ENCODE assay signal across 8 cellular contexts in the genomic region with DNA sequence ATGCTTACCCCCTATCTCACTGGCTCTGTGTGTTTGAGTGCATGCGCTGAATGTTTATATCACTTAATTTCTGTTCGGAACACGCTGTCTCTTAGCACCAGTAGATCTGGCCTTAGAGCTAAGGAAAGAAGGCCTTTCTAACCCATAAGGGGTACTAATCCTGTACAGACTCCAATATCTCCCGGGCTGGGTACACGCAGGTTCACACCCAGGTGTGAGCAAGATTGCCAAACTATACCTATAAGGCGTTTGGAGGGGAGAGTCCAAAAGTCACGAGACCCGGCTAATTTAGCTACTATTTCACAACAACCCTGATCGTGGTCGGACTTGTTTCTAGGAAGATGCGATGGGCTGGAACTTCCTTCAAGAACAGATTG. TPM values are rescaled to one million over a fixed set of nuclear protein-coding genes. Genes with fewer than 3 reads are reported as not detected.
DNase-seq lines count a peak whose midpoint lies in the region; ATAC-seq and TF ChIP-seq lines count a peak whose summit lies in the region.

No MANE protein-coding gene starts in this region.

- H3K36me3 ChIP-seq in DOHH2 (ENCODE audit: control insufficient read depth, low read length) (peaks cover 29% of the 10 kb centered on the region), left lung (no peaks in the 10 kb centered on the region), transverse colon (no peaks in the 10 kb centered on the region)

- 0 out of 2 replicates have a peak, but pooled peaks cover 3% of the 10 kb centered on the region for H4K20me1 ChIP-seq in DOHH2 (ENCODE audit: control insufficient read depth, insufficient read depth, low read depth, low read length)

- no peaks in the 10 kb centered on the region for H3K27me3 ChIP-seq in DOHH2 (ENCODE audit: control insufficient read depth, low read length)
- peaks cover 0 to 6% of the 10 kb centered on the region in 2 donors for H3K27me3 ChIP-seq in left lung
- no peaks in the 10 kb centered on the region for H3K27me3 ChIP-seq in transverse colon

- H3K79me2 ChIP-seq in DOHH2 (ENCODE audit: control insufficient read depth, low read length): peaks cover 47% of the 10 kb centered on the region

- no peak for DNase-seq in left lung
- DNase-seq in transverse colon: no peak
- DNase-seq in EL: no peak
- DNase-seq in NCI-H1417 treated with DMSO at 0.1 percent for 48 hours (lab: John Stamatoyannopoulos, UW): no peak

- in situ Hi-C loops in transverse colon (cut with MboI; ENCODE audit: low pct_ligation_motif_present in 1 of 4, low pct_unique_long_range_greater_than_20kb in 1 of 4, low sequenced_read_pairs in 3 of 4): loop anchor here in 1 of 4 donors (25.0 kb wide), 1 partner anchor 359 kb away; no protein-coding TSS in a partner anchor

- peak overlapping the region; percentile 94 for H3K4me3 Mint-ChIP-seq in activated naive CD8-positive, alpha-beta T cell

- 24% methylated on average over 9 to 11 of the region's 11 CpGs for WGBS in transverse colon (ENCODE audit: low coverage in 1 of 2), 2 donors

- intact Hi-C loops in left lung (cut with DNase I) (no loop called here), transverse colon (cut with DNase I; ENCODE audit: low total_unique reads) (no loop called here)

- TF ChIP-seq POLR2A in transverse colon (IDR thresholded peaks at IDR 0.05): no peak

- H3K27ac ChIP-seq in DOHH2 (ENCODE audit: low read depth, low read length): peak overlapping the region; percentile 75
- peak overlapping the region; percentile 90 to 99 for H3K27ac ChIP-seq in left lung
- H3K27ac ChIP-seq in transverse colon: peak overlapping the region; percentile 90 to 97 (median 96)

- TF ChIP-seq CTCF in DOHH2 (IDR thresholded peaks at IDR 0.05; ENCODE audit: low read depth, low read length, poor library complexity, severe bottlenecking) (no peak), left lung (IDR thresholded peaks at IDR 0.05) (no peak), transverse colon (IDR thresholded peaks at IDR 0.05) (no peak)

- peaks cover 6% of the 10 kb centered on the region for H3K36me3 Mint-ChIP-seq in activated naive CD8-positive, alpha-beta T cell

- no peak for TF ChIP-seq EP300 in transverse colon (IDR thresholded peaks at IDR 0.05; ENCODE audit: low read depth)

- H3K4me1 ChIP-seq in DOHH2 (ENCODE audit: control insufficient read depth, low read length) (peaks cover 37% of the 10 kb centered on the region), left lung (peaks cover 7 to 28% of the 10 kb centered on the region in 2 donors), transverse colon (peaks cover 4 to 42% (median 35%) of the 10 kb centered on the region in 4 donors)

- H3F3A ChIP-seq in DOHH2 (ENCODE audit: control insufficient read depth, insufficient read depth): no peaks in the 10 kb centered on the region

- no peaks in the 10 kb centered on the region for H3K9me3 Mint-ChIP-seq in activated naive CD8-positive, alpha-beta T cell (ENCODE audit: low read depth)

- no peaks in the 10 kb centered on the region for H3K27me3 Mint-ChIP-seq in activated naive CD8-positive, alpha-beta T cell

- peak overlapping the region; percentile 95 for H3K27ac Mint-ChIP-seq in activated naive CD8-positive, alpha-beta T cell

- peak overlapping the region; percentile 85 for H3K4me2 ChIP-seq in DOHH2 (ENCODE audit: low read length)

- H3K4me1 Mint-ChIP-seq in activated naive CD8-positive, alpha-beta T cell (ENCODE audit: low read depth): peaks cover 26% of the 10 kb centered on the region

- H3K4me3 ChIP-seq in DOHH2 (ENCODE audit: low read length) (peak overlapping the region; percentile 90), left lung (peak overlapping the region; percentile 85 to 94), transverse colon (peak overlapping the region; percentile 86 to 97 (median 94))

- H3K9me3 ChIP-seq in DOHH2 (ENCODE audit: control insufficient read depth, insufficient read depth, low read length) (no peaks in the 10 kb centered on the region), left lung (no peaks in the 10 kb centered on the region), transverse colon (no peaks in the 10 kb centered on the region)

- peak; percentile 4 for ATAC-seq in HG03066 (IDR thresholded peaks at IDR 0.05; ENCODE audit: low read depth, unreplicated experiment)
- ATAC-seq in left lung: peak; percentile 19
- ATAC-seq in GM18520 (IDR thresholded peaks at IDR 0.05; ENCODE audit: unreplicated experiment): no peak

- H3K9me2 ChIP-seq in DOHH2 (replicated peaks; ENCODE audit: control insufficient read depth, low read length): no peaks in the 10 kb centered on the region

RNA-seq across cellular contexts. Expression of a gene that starts 0.7 kb away (rescaled TPM):
- total RNA-seq in left lung (10 to 100 TPM in 1 of 2 donors, 1 to 10 TPM in 1; 7.1 to 17.3 TPM), transverse colon (10 to 100 TPM; 13.1 to 66.7 (median 23.8) TPM)
